Comparison of ENCODE assay signal across 8 cellular contexts in genomic region chr1:173714441-173714758, GRCh38. TPM values are rescaled to one million over a fixed set of nuclear protein-coding genes. Genes with fewer than 3 reads are reported as not detected.
A peak's percentile ranks its signal among the peaks of the same experiment; 100 is the strongest.
DNase-seq lines count a peak whose midpoint lies in the region; ATAC-seq and TF ChIP-seq lines count a peak whose summit lies in the region.

No MANE protein-coding gene starts in this region.

- ATAC-seq in CD4-positive, alpha-beta T cell (ENCODE audit: poor library complexity): no peak
- no peak for ATAC-seq in effector memory CD8-positive, alpha-beta T cell (replicated peaks)
- ATAC-seq in GM21786 (IDR thresholded peaks at IDR 0.05; ENCODE audit: unreplicated experiment): no peak

- no peaks in the 10 kb centered on the region for H3K9me3 Mint-ChIP-seq in CD4-positive, alpha-beta T cell
- H3K9me3 Mint-ChIP-seq in effector memory CD8-positive, alpha-beta T cell: no peaks in the 10 kb centered on the region

- no peaks in the 10 kb centered on the region for H3K9me3 ChIP-seq in CD4-positive, alpha-beta T cell (ENCODE audit: control insufficient read depth, low read length)
- no peaks in the 10 kb centered on the region for H3K9me3 ChIP-seq in neuron (ENCODE audit: low read length)

- peaks cover 33% of the 10 kb centered on the region for H3K4me1 Mint-ChIP-seq in CD4-positive, alpha-beta T cell (ENCODE audit: low read depth)
- peaks cover 15 to 18% of the 10 kb centered on the region in 2 donors for H3K4me1 Mint-ChIP-seq in effector memory CD8-positive, alpha-beta T cell (ENCODE audit: low read depth in 2 of 2)

- H3K27ac Mint-ChIP-seq in CD4-positive, alpha-beta T cell: peak overlapping the region; percentile 91
- H3K27ac Mint-ChIP-seq in effector memory CD8-positive, alpha-beta T cell: peak overlapping the region; percentile 87 to 91

- H2AFZ ChIP-seq in neuron (ENCODE audit: low read depth, low read length): peak overlapping the region; percentile 95

- TF ChIP-seq CTCF in CD4-positive, alpha-beta T cell (IDR thresholded peaks at IDR 0.05): no peak

- peak overlapping the region; percentile 97 for H3K4me3 Mint-ChIP-seq in CD4-positive, alpha-beta T cell
- peak overlapping the region; percentile 87 to 97 for H3K4me3 Mint-ChIP-seq in effector memory CD8-positive, alpha-beta T cell

- POLR2A ChIA-PET in CD4-positive, alpha-beta T cell (lab: Charles Lee): interaction anchor here (0.7 to 3.6 kb wide), 14 partner anchors 11 to 1972 kb away, joined by 3 to 36 read pairs (median 4); partner anchors contain the start of genes CENPL, DARS2, GAS5 and METTL13

- H3K36me3 ChIP-seq in neuron (ENCODE audit: insufficient read depth, low read length): peaks cover 3% of the 10 kb centered on the region

- no peak for DNase-seq in CD4-positive, alpha-beta T cell
- DNase-seq in NCI-H460 (ENCODE audit: extremely low read depth, low read depth): peak; percentile 1
- no peak for DNase-seq in effector memory CD8-positive, alpha-beta T cell
- no peak for DNase-seq in activated CD4-positive, CD25-positive, alpha-beta regulatory T cell treated with anti-CD3 and anti-CD28 coated beads, Interleukin-2, amount 50 U/mL, for 72 hours
- DNase-seq in GM19240 (ENCODE audit: insufficient read length, low spot score): no peak
- DNase-seq in NCI-H226: no peak

- peaks cover 24% of the 10 kb centered on the region for H3K36me3 Mint-ChIP-seq in CD4-positive, alpha-beta T cell (ENCODE audit: low read depth)
- peaks cover 12% of the 10 kb centered on the region for H3K36me3 Mint-ChIP-seq in effector memory CD8-positive, alpha-beta T cell (ENCODE audit: insufficient read depth)

- H3K4me1 ChIP-seq in neuron (ENCODE audit: insufficient read depth, low read length): peaks cover 9% of the 10 kb centered on the region

- H3K4me3 ChIP-seq in neuron (ENCODE audit: low read length): peak overlapping the region; percentile 78

- peak overlapping the region; percentile 73 for H3K27ac ChIP-seq in CD4-positive, alpha-beta T cell (ENCODE audit: low read depth, low read length)

- H3K27me3 Mint-ChIP-seq in CD4-positive, alpha-beta T cell: peaks cover 23% of the 10 kb centered on the region
- peaks cover 21 to 27% of the 10 kb centered on the region in 2 donors for H3K27me3 Mint-ChIP-seq in effector memory CD8-positive, alpha-beta T cell

- H3K27me3 ChIP-seq in CD4-positive, alpha-beta T cell (ENCODE audit: control insufficient read depth, insufficient read depth, low read length): peaks cover 19% of the 10 kb centered on the region
- peaks cover 2% of the 10 kb centered on the region for H3K27me3 ChIP-seq in neuron (ENCODE audit: insufficient read depth, low read length)

- intact Hi-C loops in CD4-positive, alpha-beta T cell (cut with DNase I, micrococcal nuclease): loop anchor here (1.0 to 10.0 kb wide), 13 partner anchors 110 to 1290 kb away; partner anchors contain the start of genes CENPL (in 2 of the 2), DARS2 (in 2 of the 2), ZBTB37 (in 2 of the 2) and GAS5 (in 1 of the 2)

- CTCF ChIA-PET in CD4-positive, alpha-beta T cell (lab: Charles Lee): interaction anchor here (1.0 to 1.8 kb wide), 4 partner anchors 108 to 1315 kb away, joined by 3 to 8 read pairs (median 4); partner anchors contain the start of genes CENPL and DARS2

RNA-seq across cellular contexts. Expression of gene KLHL20, which starts 0.4 kb away (rescaled TPM):
- 10 to 100 TPM; 29.4 to 30.4 TPM for total RNA-seq in CD4-positive, alpha-beta T cell
- 30.1 and 30.5 TPM in 2 replicates for total RNA-seq in NCI-H460 (2014; rRNA removed; shearing (Covaris generic))
- 26.8 and 44.3 TPM in 2 replicates for polyA plus RNA-seq in NCI-H460 (2014; cell fraction: nucleus; rRNA removed)

RNA-seq across cellular contexts. Expression of gene ANKRD45, which starts 44.7 kb away (rescaled TPM):
- not detected for total RNA-seq in CD4-positive, alpha-beta T cell
- total RNA-seq in NCI-H460 (2014; rRNA removed; shearing (Covaris generic)): not detected in 2 replicates
- not detected in 2 replicates for polyA plus RNA-seq in NCI-H460 (2014; cell fraction: nucleus; rRNA removed)
